ENCODE assay signal across 10 cellular contexts in the genomic region with DNA sequence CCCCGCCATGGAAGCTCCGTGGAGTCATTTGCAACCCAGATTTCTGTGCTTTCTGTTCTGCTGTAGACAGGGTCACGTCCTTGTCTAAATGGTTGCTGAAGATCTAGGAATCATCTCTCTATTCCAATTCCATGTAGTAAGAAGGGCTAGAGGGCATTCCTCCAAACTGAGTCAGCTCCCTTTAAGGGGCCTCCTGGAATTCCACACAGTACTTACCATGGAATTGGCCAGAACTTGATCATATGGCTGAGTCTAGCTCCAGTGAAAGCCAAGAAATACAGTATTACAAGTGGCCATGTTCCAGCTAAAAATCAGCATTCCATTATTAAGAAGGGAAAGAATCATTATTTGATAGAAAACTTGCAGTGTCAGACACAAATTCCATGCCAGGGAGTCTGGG.
DNase-seq lines count a peak whose midpoint lies in the region; ATAC-seq and TF ChIP-seq lines count a peak whose summit lies in the region.
"Had no signal": no experiment of that assay in that cellular context is flagged by ENCODE, and none has a peak within 500 bp of the region (broad histone marks: within the 10 kb centered on the region; RNA-seq: fewer than 3 reads in every experiment).

No MANE protein-coding gene starts in this region.

- DNase-seq in AG04449 (ENCODE audit: low read depth, low spot score) (peak; percentile 89), HT1080 (ENCODE audit: low read depth) (peak; percentile 87), brain microvascular endothelial cell (peak; percentile 83), left lung (no peak), superior temporal gyrus (ENCODE audit: extremely low spot score) (no peak), NCI-H1105 (lab: John Stamatoyannopoulos, UW) (no peak), putamen (ENCODE audit: low spot score) (no peak)
- no peak for DNase-seq in stimulated activated CD4-positive, alpha-beta T cell treated with anti-CD3 and anti-CD28 coated beads, Interleukin-4, amount 100 ng/mL, for 4 hours
- DNase-seq: hippocampal formation had no signal

- H3K27ac ChIP-seq in brain microvascular endothelial cell (peak overlapping the region; percentile 45), left lung (peak overlapping the region in 1 of 2 donors; percentile 91)

- CTCF ChIA-PET in AG04449 (lab: Yijun Ruan, JAX), result interaction anchor here (1.2 to 9.1 kb wide), 6 partner anchors 13 to 161 kb away, joined by 3 to 108 read pairs (median 4); no protein-coding TSS in a partner anchor

- intact Hi-C loops in left lung (cut with DNase I), result no loop called here

- no peaks in the 10 kb centered on the region for H3K36me3 ChIP-seq in brain microvascular endothelial cell (replicated peaks)
- no peaks in the 10 kb centered on the region for H3K36me3 ChIP-seq in left lung

- in situ Hi-C loops in brain microvascular endothelial cell (cut with HindIII; ENCODE audit: low pct_ligation_motif_present, low sequenced_read_pairs), result no loop called here

- no peaks in the 10 kb centered on the region for H3K9me3 ChIP-seq in left lung

- ATAC-seq in left lung, result peak; percentile 38
- ATAC-seq: activated naive CD4-positive, alpha-beta T cell treated with anti-CD3 and anti-CD28 coated beads, Interleukin-2, amount 50 U/mL, for 72 hours had no signal

- no peak for TF ChIP-seq CTCF in AG04449 (IDR thresholded peaks at IDR 0.05; ENCODE audit: insufficient read depth, low read length, missing control alignments)
- TF ChIP-seq CTCF in brain microvascular endothelial cell (IDR thresholded peaks at IDR 0.05; ENCODE audit: low read depth, low read length, missing control alignments), result no peak
- TF ChIP-seq CTCF in left lung (IDR thresholded peaks at IDR 0.05), result no peak

- H3K4me1 ChIP-seq in left lung, result peaks cover 0 to 61% of the 10 kb centered on the region in 2 donors

- H3K27me3 ChIP-seq in brain microvascular endothelial cell (replicated peaks) (no peaks in the 10 kb centered on the region), left lung (no peaks in the 10 kb centered on the region)

- POLR2A ChIA-PET in AG04449 (lab: Yijun Ruan, JAX), result interaction anchor here (0.9 to 1.1 kb wide), 3 partner anchors 77 to 238 kb away, joined by 3 read pairs; a partner anchor contains a TSS

- H3K4me3 ChIP-seq in AG04449 (ENCODE audit: low read depth, low read length), result no peak overlapping the region; the same call in 1 of the 2 replicates
- H3K4me3 ChIP-seq in brain microvascular endothelial cell (ENCODE audit: low read depth, low read length), result no peak overlapping the region
- H3K4me3 ChIP-seq in left lung, result no peak overlapping the region

Comparison
In these comparisons a context has a peak if more than half of its experiments do, and no peak if none do; other contexts are left out.
1. DNase-seq: peak in AG04449 (single experiment), HT1080 (single experiment) and brain microvascular endothelial cell (single experiment); none in left lung (0 of 2), superior temporal gyrus (single experiment), NCI-H1105 (single experiment), putamen (single experiment) and stimulated activated CD4-positive, alpha-beta T cell treated with anti-CD3 and anti-CD28 coated beads, Interleukin-4, amount 100 ng/mL, for 4 hours (0 of 2).